ENCODE assay signal across 11 cellular contexts in genomic region chr2:71455741-71456569, GRCh38. TPM values are rescaled to one million over a fixed set of nuclear protein-coding genes. Genes with fewer than 3 reads are reported as not detected.
DNase-seq lines count a peak whose midpoint lies in the region; ATAC-seq, FAIRE-seq and TF ChIP-seq lines count a peak whose summit lies in the region.
"Had no signal": no experiment of that assay in that cellular context is flagged by ENCODE, and none has a peak within 500 bp of the region (broad histone marks: within the 10 kb centered on the region; RNA-seq: fewer than 3 reads in every experiment).

No MANE protein-coding gene starts in this region.

- TF ChIP-seq CTCF in HL-60 (IDR thresholded peaks at IDR 0.05; ENCODE audit: insufficient read depth, low read length) (no peak), astrocyte (IDR thresholded peaks at IDR 0.05; ENCODE audit: insufficient read depth, low read depth, low read length) (no peak), gastrocnemius medialis (IDR thresholded peaks at IDR 0.05 in 4 of 5, conservative IDR thresholded peaks at IDR 0.05 in 1 of 5) (no peak)

- peaks cover 4% of the 10 kb centered on the region for H3K27me3 Mint-ChIP-seq in astrocyte (ENCODE audit: low read depth, unreplicated experiment)

- H3K9me3 ChIP-seq in astrocyte (ENCODE audit: insufficient read depth, low read depth, low read length) (no peaks in the 10 kb centered on the region), gastrocnemius medialis (no peaks in the 10 kb centered on the region)
- H3K9me3 ChIP-seq: upper lobe of left lung had no signal

- H3K4me3 ChIP-seq in HL-60 (replicated peaks; ENCODE audit: insufficient read depth, low read length) = no peak overlapping the region; the same call in 1 of the 2 replicates
- no peak overlapping the region for H3K4me3 ChIP-seq in astrocyte (ENCODE audit: insufficient read depth, low read depth, low read length)
- H3K4me3 ChIP-seq in gastrocnemius medialis = peak overlapping the region in 1 of 4 donors; percentile 69

- in situ Hi-C loops in gastrocnemius medialis (cut with MboI; ENCODE audit: low sequenced_read_pairs in 4 of 4) = no loop called here

- no peak overlapping the region for H2AFZ ChIP-seq in astrocyte (ENCODE audit: low read depth, low read length)

- H3K36me3 Mint-ChIP-seq in astrocyte (ENCODE audit: low read depth, unreplicated experiment) = peaks cover 14% of the 10 kb centered on the region

- H3K4me1 Mint-ChIP-seq in astrocyte (ENCODE audit: low read depth, unreplicated experiment) = peaks cover 62% of the 10 kb centered on the region

- no peak for TF ChIP-seq POLR2A in gastrocnemius medialis (IDR thresholded peaks at IDR 0.05)

- H3K4me3 Mint-ChIP-seq in astrocyte (ENCODE audit: unreplicated experiment) = peak overlapping the region; percentile 86

- no peak for FAIRE-seq in astrocyte (lab: Jason Lieb, UNC)

- H3K27ac Mint-ChIP-seq in astrocyte (ENCODE audit: unreplicated experiment) = peak overlapping the region; percentile 95

- H3K36me3 ChIP-seq in astrocyte (ENCODE audit: insufficient read depth, low read length) = no peaks in the 10 kb centered on the region
- no peaks in the 10 kb centered on the region for H3K36me3 ChIP-seq in gastrocnemius medialis
- H3K36me3 ChIP-seq: upper lobe of left lung had no signal

- intact Hi-C loops in gastrocnemius medialis (cut with DNase I; ENCODE audit: low total_unique reads) = loop anchor here (2.0 to 10.0 kb wide), 3 partner anchors 13 to 689 kb away; partner anchors contain the start of gene CYP26B1

- ATAC-seq in gastrocnemius medialis (no peak), HG03457 (IDR thresholded peaks at IDR 0.05; ENCODE audit: unreplicated experiment) (no peak), HG02610 (IDR thresholded peaks at IDR 0.05; ENCODE audit: unreplicated experiment) (no peak)

- H4K20me1 ChIP-seq in astrocyte (ENCODE audit: insufficient read depth, low read length) = no peaks in the 10 kb centered on the region

- H3K27ac ChIP-seq in HL-60 (replicated peaks) = peak overlapping the region; percentile 47
- no peak overlapping the region for H3K27ac ChIP-seq in astrocyte (ENCODE audit: low read depth, low read length)
- H3K27ac ChIP-seq in gastrocnemius medialis = peak overlapping the region; percentile 92 to 99 (median 94)

- H3K4me2 ChIP-seq in astrocyte (ENCODE audit: low read length) = peak overlapping the region; percentile 72

- no peaks in the 10 kb centered on the region for H3K79me2 ChIP-seq in astrocyte (ENCODE audit: insufficient read depth, low read length)

- peak overlapping the region; percentile 25 for H3K9ac ChIP-seq in astrocyte (ENCODE audit: low read length)

- DNase-seq in HL-60 (ENCODE audit: low read depth in 1 of 2, low spot score in 1 of 2) (no peak), astrocyte (ENCODE audit: low read depth) (peak; percentile 12), iPS-NIHi7 (ENCODE audit: extremely low spot score) (peak; percentile 55), gastrocnemius medialis (peak in 1 of 2 donors; percentile 57), GM19240 (ENCODE audit: insufficient read length, low spot score) (no peak), AG08396 (ENCODE audit: low spot score) (no peak)
- DNase-seq: foreskin melanocyte, NCI-H524, upper lobe of left lung had no signal

- H3K27me3 ChIP-seq in HL-60 (ENCODE audit: insufficient read depth, poor library complexity, severe bottlenecking) = no peaks in the 10 kb centered on the region
- H3K27me3 ChIP-seq in astrocyte (ENCODE audit: insufficient read depth, low read length) = peaks cover 12% of the 10 kb centered on the region
- H3K27me3 ChIP-seq in gastrocnemius medialis = no peaks in the 10 kb centered on the region
- H3K27me3 ChIP-seq: upper lobe of left lung had no signal

- H3K4me1 ChIP-seq in astrocyte (ENCODE audit: insufficient read depth, low read length) (peaks cover 51% of the 10 kb centered on the region), gastrocnemius medialis (peaks cover 87 to 93% of the 10 kb centered on the region in 2 donors)

- peaks cover 1% of the 10 kb centered on the region for H3K9me3 Mint-ChIP-seq in astrocyte (ENCODE audit: unreplicated experiment)

RNA-seq across cellular contexts. Expression of gene DYSF, which starts 2.6 kb away (rescaled TPM):
- total RNA-seq in astrocyte (123 and 140 TPM in 2 replicates), gastrocnemius medialis (100 to 1,000 TPM in 2 of 4 donors, 10 to 100 TPM in 2; 40.7 to 267 (median 153) TPM)

Comparison
In these comparisons a context has a peak if more than half of its experiments do, and no peak if none do; other contexts are left out.
1. DNase-seq: peak in astrocyte (single experiment) and iPS-NIHi7 (single experiment); none in HL-60 (0 of 2), GM19240 (single experiment) and AG08396 (single experiment).